In the genomic region with DNA sequence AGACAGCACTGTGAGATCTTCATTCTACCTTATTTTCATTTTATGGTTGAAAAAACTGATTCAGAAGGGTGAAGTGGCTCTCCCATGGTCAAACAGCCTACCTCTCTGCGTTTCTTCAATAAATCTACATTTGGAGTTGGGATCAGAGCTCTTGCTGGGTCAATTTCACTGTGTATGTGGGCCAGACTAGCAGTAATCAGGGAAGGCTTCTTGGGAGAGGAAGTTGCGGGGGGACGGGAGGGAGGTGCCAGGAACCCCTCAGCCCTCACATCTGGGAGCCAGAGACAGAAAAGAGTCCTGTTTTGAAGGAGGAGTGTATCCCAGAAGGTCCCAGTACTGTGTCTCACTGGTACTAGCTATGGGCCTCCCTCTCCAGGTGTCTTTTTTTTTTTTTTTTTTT, we compare ENCODE assay signal across 8 cellular contexts. TPM values are rescaled to one million over a fixed set of nuclear protein-coding genes. Genes with fewer than 3 reads are reported as not detected.
DNase-seq lines count a peak whose midpoint lies in the region; ATAC-seq and TF ChIP-seq lines count a peak whose summit lies in the region.

No MANE protein-coding gene starts in this region.

- H3K36me3 Mint-ChIP-seq in H9 (ENCODE audit: insufficient read depth in 1 of 3, low read depth in 3 of 3), result peaks cover 3 to 20% (median 19%) of the 10 kb centered on the region in 3 experiments; a peak in 6 of 7 replicates

- H3K56ac ChIP-seq in H9 (ENCODE audit: insufficient read length, low read depth, low read length), result no peak overlapping the region

- no peak overlapping the region for H3T11ph ChIP-seq in H9 (ENCODE audit: low read length)

- no peaks in the 10 kb centered on the region for H3K27me3 Mint-ChIP-seq in H9 (ENCODE audit: low read depth)

- H3K27me3 ChIP-seq in H9 (ENCODE audit: insufficient read depth, low read length), result no peaks in the 10 kb centered on the region
- H3K27me3 ChIP-seq in gastroesophageal sphincter, result no peaks in the 10 kb centered on the region
- H3K27me3 ChIP-seq in smooth muscle cell (ENCODE audit: low read depth), result no peaks in the 10 kb centered on the region

- peak overlapping the region; percentile 65 for H3K4me2 ChIP-seq in H9 (ENCODE audit: insufficient read depth, insufficient read length, low read length)
- peak overlapping the region; percentile 95 for H3K4me2 ChIP-seq in smooth muscle cell

- no peak overlapping the region for H4K91ac ChIP-seq in H9 (ENCODE audit: insufficient read length, low read depth, low read length)

- H3K27ac ChIP-seq in H9 (ENCODE audit: insufficient read length, low read depth, low read length) (no peak overlapping the region), gastroesophageal sphincter (peak overlapping the region; percentile 96 to 100 (median 98)), smooth muscle cell (ENCODE audit: low read depth) (peak overlapping the region; percentile 67)

- H4K8ac ChIP-seq in H9 (replicated peaks; ENCODE audit: insufficient read length, low read depth, low read length), result no peak overlapping the region

- H3K14ac ChIP-seq in H9 (ENCODE audit: insufficient read depth, low read length), result no peak overlapping the region

- peak overlapping the region in 1 of 3 experiments; percentile 21; a peak in 2 of 7 replicates for H3K27ac Mint-ChIP-seq in H9

- H3K79me1 ChIP-seq in H9 (ENCODE audit: insufficient read depth, low read depth, low read length, poor library complexity, severe bottlenecking), result no peaks in the 10 kb centered on the region

- no peak overlapping the region for H3K4ac ChIP-seq in H9 (ENCODE audit: low read depth, low read length)

- no peak overlapping the region for H2AK5ac ChIP-seq in H9 (ENCODE audit: insufficient read length, low read length)

- TF ChIP-seq EP300 in gastroesophageal sphincter (IDR thresholded peaks at IDR 0.05), result no peak

- H3K4me3 Mint-ChIP-seq in H9, result peak overlapping the region; percentile 88 to 96

- H2BK120ac ChIP-seq in H9 (ENCODE audit: low read depth, low read length, poor library complexity, severe bottlenecking), result no peak overlapping the region

- no peak overlapping the region for H3K18ac ChIP-seq in H9 (ENCODE audit: insufficient read length, low read depth, low read length)

- H3K23ac ChIP-seq in H9 (ENCODE audit: insufficient read length, low read depth, low read length), result no peak overlapping the region

- no peaks in the 10 kb centered on the region for H3F3A ChIP-seq in smooth muscle cell (ENCODE audit: low read depth)

- no peak for ATAC-seq in gastroesophageal sphincter

- WGBS in H9 (ENCODE audit: extremely low coverage, insufficient read length, low lambda C conversion rate), result no CpG with 5 or more reads among the region's 3 CpGs
- 28 to 47% methylated on average over 3 of the region's 3 CpGs for WGBS in gastroesophageal sphincter (ENCODE audit: low coverage in 1 of 2), 2 donors
- 67% methylated on average over 3 of the region's 3 CpGs for WGBS in smooth muscle cell (ENCODE audit: low lambda C conversion rate)

- H3K36me3 ChIP-seq in gastroesophageal sphincter (peaks cover 0 to 21% of the 10 kb centered on the region in 2 donors), smooth muscle cell (ENCODE audit: low read depth) (no peaks in the 10 kb centered on the region)

- no peak for DNase-seq in H9
- DNase-seq in smooth muscle cell (lab: John Stamatoyannopoulos, UW; ENCODE audit: unreplicated experiment), result no peak
- no peak for DNase-seq in NCI-H146 treated with DMSO at 0.1 percent for 48 hours (lab: John Stamatoyannopoulos, UW; ENCODE audit: unreplicated experiment)
- no peak for DNase-seq in iPS-NIHi7 (ENCODE audit: extremely low spot score)
- DNase-seq in NCI-H1417 (lab: John Stamatoyannopoulos, UW), result no peak
- DNase-seq in NCI-H1694 (lab: John Stamatoyannopoulos, UW), result no peak

- no peak overlapping the region for H4K5ac ChIP-seq in H9 (ENCODE audit: insufficient read length, low read depth, low read length)

- H3K4me1 ChIP-seq in H9 (ENCODE audit: insufficient read depth, low read length) (no peaks in the 10 kb centered on the region), gastroesophageal sphincter (peaks cover 0 to 42% (median 9%) of the 10 kb centered on the region in 3 donors), smooth muscle cell (ENCODE audit: low read depth) (peaks cover 6% of the 10 kb centered on the region)

- no peak overlapping the region for H2BK5ac ChIP-seq in H9 (ENCODE audit: insufficient read length, low read length)

- H3K9ac ChIP-seq in H9 (ENCODE audit: extremely low read depth, insufficient read length, low read length), result no peak overlapping the region
- peak overlapping the region; percentile 68 for H3K9ac ChIP-seq in smooth muscle cell (ENCODE audit: low read depth)

- H3K79me2 ChIP-seq in H9 (ENCODE audit: insufficient read depth, low read length) (peaks cover 6% of the 10 kb centered on the region; the same call in 1 of the 2 replicates), smooth muscle cell (ENCODE audit: low read depth) (peaks cover 39% of the 10 kb centered on the region)

- H4K20me1 ChIP-seq in H9 (ENCODE audit: control insufficient read depth, insufficient read depth, insufficient read length), result no peaks in the 10 kb centered on the region
- no peaks in the 10 kb centered on the region for H4K20me1 ChIP-seq in smooth muscle cell (ENCODE audit: low read depth)

- peaks cover 6% of the 10 kb centered on the region for H3K23me2 ChIP-seq in H9 (ENCODE audit: insufficient read length, low read depth, low read length, poor library complexity, severe bottlenecking)

- H2BK20ac ChIP-seq in H9 (ENCODE audit: low read depth, low read length, poor library complexity, severe bottlenecking), result no peak overlapping the region

- TF ChIP-seq CTCF in H9 (conservative IDR thresholded peaks at IDR 0.05) (no peak), WI38 (IDR thresholded peaks at IDR 0.05; ENCODE audit: low read depth, low read length) (no peak), gastroesophageal sphincter (IDR thresholded peaks at IDR 0.05) (no peak), smooth muscle cell (IDR thresholded peaks at IDR 0.05; ENCODE audit: borderline replicate concordance, insufficient read depth, poor library complexity, severe bottlenecking) (no peak)

- H3K9me3 ChIP-seq in H9 (ENCODE audit: control insufficient read depth, low read depth, low read length), result no peaks in the 10 kb centered on the region
- H3K9me3 ChIP-seq in gastroesophageal sphincter, result no peaks in the 10 kb centered on the region
- no peaks in the 10 kb centered on the region for H3K9me3 ChIP-seq in smooth muscle cell (replicated peaks; ENCODE audit: low read depth)

- no peaks in the 10 kb centered on the region for H3K9me3 Mint-ChIP-seq in H9

- no peak overlapping the region for H2BK15ac ChIP-seq in H9 (ENCODE audit: low read depth, low read length)

- H3K4me1 Mint-ChIP-seq in H9, result peaks cover 5 to 8% of the 10 kb centered on the region in 2 experiments

- no peak overlapping the region for H2BK12ac ChIP-seq in H9 (ENCODE audit: insufficient read length, low read depth, low read length)

- peak overlapping the region; percentile 99 for H3K4me3 ChIP-seq in WI38 (ENCODE audit: low read depth, low read length)
- H3K4me3 ChIP-seq in gastroesophageal sphincter, result peak overlapping the region; percentile 85 to 97
- peak overlapping the region; percentile 64 for H3K4me3 ChIP-seq in smooth muscle cell

- H2AFZ ChIP-seq in H9 (ENCODE audit: low read length) (no peak overlapping the region), smooth muscle cell (ENCODE audit: low read depth) (no peak overlapping the region)

- no peak for TF ChIP-seq POLR2A in gastroesophageal sphincter (IDR thresholded peaks at IDR 0.05)

RNA-seq across cellular contexts. Expression of a gene that starts 0.9 kb away (rescaled TPM):
- 138 and 143 TPM in 2 replicates for total RNA-seq in H9 (2021)
- 100 to 1,000 TPM; 130 to 137 (median 135) TPM for total RNA-seq in gastroesophageal sphincter
- 75.4 and 104 TPM in 2 replicates for total RNA-seq in smooth muscle cell
- polyA plus RNA-seq in smooth muscle cell, result 134 and 141 TPM in 2 replicates

RNA-seq across cellular contexts. Expression of a gene that starts 13.1 kb away (rescaled TPM):
- total RNA-seq in H9 (2021), result 1,265 and 1,276 TPM in 2 replicates
- 100 to 1,000 TPM; 371 to 644 (median 574) TPM for total RNA-seq in gastroesophageal sphincter
- total RNA-seq in smooth muscle cell, result 991 and 1,086 TPM in 2 replicates
- 752 and 759 TPM in 2 replicates for polyA plus RNA-seq in smooth muscle cell

RNA-seq across cellular contexts. Expression of a gene that starts 15.2 kb away (rescaled TPM):
- total RNA-seq in H9 (2021) (308 and 310 TPM in 2 replicates), gastroesophageal sphincter (100 to 1,000 TPM; 408 to 436 (median 418) TPM), smooth muscle cell (143 and 161 TPM in 2 replicates)
- polyA plus RNA-seq in smooth muscle cell, result 340 and 358 TPM in 2 replicates

RNA-seq across cellular contexts. Expression of a gene that starts 30.0 kb away (rescaled TPM):
- total RNA-seq in H9 (2021), result 72.3 and 79.0 TPM in 2 replicates
- 10 to 100 TPM; 64.8 to 72.6 (median 68.6) TPM for total RNA-seq in gastroesophageal sphincter
- total RNA-seq in smooth muscle cell, result 69.6 and 81.5 TPM in 2 replicates
- 117 and 141 TPM in 2 replicates for polyA plus RNA-seq in smooth muscle cell

RNA-seq across cellular contexts. Expression of a gene that starts 36.7 kb away (rescaled TPM):
- 15.5 and 17.0 TPM in 2 replicates for total RNA-seq in H9 (2021)
- 10 to 100 TPM; 12.5 to 19.0 (median 14.7) TPM for total RNA-seq in gastroesophageal sphincter
- total RNA-seq in smooth muscle cell, result 10.5 and 12.8 TPM in 2 replicates
- polyA plus RNA-seq in smooth muscle cell, result 15.2 and 31.7 TPM in 2 replicates
